Comparison of ENCODE assay signal across 12 cellular contexts in the genomic region with DNA sequence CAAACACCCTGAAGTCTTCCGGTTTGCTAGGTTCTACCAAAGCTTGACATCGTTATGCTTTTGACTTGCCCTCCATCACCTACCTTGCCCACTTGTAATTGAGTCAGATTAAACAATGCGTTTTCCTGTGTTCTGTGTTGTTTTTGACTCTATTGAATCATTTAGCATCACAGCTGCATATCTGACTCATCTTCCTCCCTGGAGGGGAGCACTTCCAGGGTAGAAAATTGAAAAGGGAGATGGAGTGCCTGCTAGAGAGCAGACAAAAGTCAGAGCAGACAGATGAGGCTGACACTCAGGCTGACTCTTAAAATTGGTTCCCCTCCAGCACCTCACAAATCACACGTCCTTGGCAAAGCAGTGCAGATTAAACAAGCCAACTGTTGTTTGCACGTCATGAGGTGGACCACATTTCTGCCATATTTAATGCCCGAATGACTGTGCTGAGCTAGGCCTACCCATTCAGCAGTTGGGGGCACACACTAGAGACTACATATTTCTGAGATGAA. TPM values are rescaled to one million over a fixed set of nuclear protein-coding genes. Genes with fewer than 3 reads are reported as not detected.
DNase-seq lines count a peak whose midpoint lies in the region; ATAC-seq and TF ChIP-seq lines count a peak whose summit lies in the region.
"Had no signal": no experiment of that assay in that cellular context is flagged by ENCODE, and none has a peak within 500 bp of the region (broad histone marks: within the 10 kb centered on the region; RNA-seq: fewer than 3 reads in every experiment).

No MANE protein-coding gene starts in this region.

- POLR2A ChIA-PET in Panc1 (lab: Charles Lee), result no interaction called here

- H3K9me3 ChIP-seq in Panc1 (ENCODE audit: control insufficient read depth, insufficient read depth, low read depth, low read length), result no peaks in the 10 kb centered on the region

- CTCF ChIA-PET in Panc1 (lab: Charles Lee), result no interaction called here

- TF ChIP-seq CTCF in Panc1 (IDR thresholded peaks at IDR 0.05), result no peak

- peaks cover 4% of the 10 kb centered on the region; the same call in 1 of the 2 replicates for H3K4me1 ChIP-seq in Panc1 (ENCODE audit: control insufficient read depth, insufficient read depth, low read length)

- ATAC-seq in Panc1 (peak; percentile 33; the same call in 1 of the 2 replicates), GM19452 (IDR thresholded peaks at IDR 0.05; ENCODE audit: unreplicated experiment) (no peak)
- ATAC-seq: activated CD8-positive, alpha-beta memory T cell treated with anti-CD3 and anti-CD28 coated beads, Interleukin-2, amount 10 ng/mL, durations not matched to agents 7 days and 5 days had no signal

- no TSS peak for BruUV-seq in Panc1 (replicated peaks; lab: Mats Ljungman, UMichigan)

- H3K27ac ChIP-seq in Panc1 (ENCODE audit: low read length), result no peak overlapping the region
- H3K27ac ChIP-seq: cardiac muscle cell had no signal

- H3K4me3 ChIP-seq in Panc1 (ENCODE audit: low read depth in 2 of 2, low read length in 2 of 2), result no peak overlapping the region
- H3K4me3 ChIP-seq: cardiac muscle cell had no signal

- in situ Hi-C loops in Panc1 (cut with HindIII; ENCODE audit: low pct_unique_long_range_greater_than_20kb, low sequenced_read_pairs), result no loop called here

- no peaks in the 10 kb centered on the region for H3K36me3 ChIP-seq in Panc1 (ENCODE audit: control insufficient read depth, insufficient read depth, low read length)

- DNase-seq in EL, result peak; percentile 91
- no peak for DNase-seq in Panc1 (ENCODE audit: low read depth, low spot score)
- peak; percentile 44 for DNase-seq in fibroblast of gingiva (ENCODE audit: low read depth)
- peak; percentile 18 for DNase-seq in pons (ENCODE audit: low spot score)
- DNase-seq in DMS79 (lab: John Stamatoyannopoulos, UW), result no peak
- DNase-seq in NCI-H2029 treated with DMSO at 0.1 percent for 48 hours (lab: John Stamatoyannopoulos, UW), result no peak
- DNase-seq in activated effector memory CD4-positive, alpha-beta T cell treated with anti-CD3 and anti-CD28 coated beads, Interleukin-2, amount 50 U/mL, for 16 hours, result no peak
- DNase-seq: activated CD8-positive, alpha-beta memory T cell treated with anti-CD3 and anti-CD28 coated beads, Interleukin-2, amount 10 ng/mL, durations not matched to agents 7 days and 5 days; immature natural killer cell; NCI-H1105 treated with DMSO at 0.1 percent for 48 hours had no signal

- intact Hi-C loops in Panc1 (cut with micrococcal nuclease; ENCODE audit: unreplicated experiment), result no loop called here

- no peaks in the 10 kb centered on the region for H3K27me3 ChIP-seq in Panc1 (ENCODE audit: control insufficient read depth, insufficient read depth, low read length)
- H3K27me3 ChIP-seq: cardiac muscle cell had no signal

RNA-seq across cellular contexts. Expression of gene MPP4, which starts 2.2 kb away (rescaled TPM):
- total RNA-seq in Panc1 (2021; ENCODE audit: unreplicated experiment), result not detected
- polyA plus RNA-seq in Panc1 (2012; ENCODE audit: insufficient read length), result not detected
- total RNA-seq: activated CD8-positive, alpha-beta memory T cell treated with anti-CD3 and anti-CD28 coated beads, Interleukin-2, amount 10 ng/mL, durations not matched to agents 7 days and 5 days had no signal
- polyA plus RNA-seq: immature natural killer cell had no signal

RNA-seq across cellular contexts. Expression of gene TMEM237, which starts 52.9 kb away (rescaled TPM):
- total RNA-seq in Panc1 (2021; ENCODE audit: unreplicated experiment), result 30.6 TPM
- 20.0 TPM for polyA plus RNA-seq in Panc1 (2012; ENCODE audit: insufficient read length)

Comparison
In these comparisons a context has a peak if more than half of its experiments do, and no peak if none do; other contexts are left out.
1. DNase-seq: peak in EL (single experiment), fibroblast of gingiva (single experiment) and pons (single experiment); none in Panc1 (single experiment), DMS79 (single experiment), NCI-H2029 treated with DMSO at 0.1 percent for 48 hours (single experiment) and activated effector memory CD4-positive, alpha-beta T cell treated with anti-CD3 and anti-CD28 coated beads, Interleukin-2, amount 50 U/mL, for 16 hours (single experiment).